20 cellular contexts compared by ENCODE assay signal in genomic region chr11:115145316-115145715, GRCh38.
DNase-seq lines count a peak whose midpoint lies in the region; ATAC-seq, FAIRE-seq and TF ChIP-seq lines count a peak whose summit lies in the region.
"Had no signal": no experiment of that assay in that cellular context is flagged by ENCODE, and none has a peak within 500 bp of the region (broad histone marks: within the 10 kb centered on the region; RNA-seq: fewer than 3 reads in every experiment).

No MANE protein-coding gene starts in this region.

- no peak for TF ChIP-seq POLR2A in gastrocnemius medialis (IDR thresholded peaks at IDR 0.05)

- no peak overlapping the region for H3K27ac ChIP-seq in kidney (ENCODE audit: low read depth in 2 of 2, low read length in 2 of 2)
- H3K27ac ChIP-seq in gastrocnemius medialis: no peak overlapping the region
- H3K27ac ChIP-seq: HL-60, PC-9, SJCRH30 had no signal

- H3K4me1 ChIP-seq in kidney (ENCODE audit: control insufficient read depth in 1 of 2, insufficient read depth in 1 of 2, low read depth in 1 of 2, low read length in 2 of 2) (no peaks in the 10 kb centered on the region), gastrocnemius medialis (peaks cover 0 to 7% of the 10 kb centered on the region in 2 donors)
- H3K4me1 ChIP-seq: Caco-2, SJCRH30 had no signal

- no peak for ATAC-seq in gastrocnemius medialis

- H3K4me3 ChIP-seq in kidney (ENCODE audit: low read length in 2 of 2) (no peak overlapping the region), MG63 (no peak overlapping the region), gastrocnemius medialis (no peak overlapping the region)
- H3K4me3 ChIP-seq: PC-9, SJCRH30 had no signal

- intact Hi-C loops in kidney (cut with DNase I) (no loop called here), gastrocnemius medialis (cut with DNase I; ENCODE audit: low total_unique reads) (no loop called here)

- H3K9ac ChIP-seq in kidney (ENCODE audit: low read length in 2 of 2): no peak overlapping the region

- in situ Hi-C loops in gastrocnemius medialis (cut with MboI; ENCODE audit: low sequenced_read_pairs in 4 of 4): no loop called here

- DNase-seq in DMS153 (lab: John Stamatoyannopoulos, UW) (peak; percentile 31), DMS79 (lab: John Stamatoyannopoulos, UW) (peak; percentile 57), NCI-H2029 treated with DMSO at 0.1 percent for 48 hours (lab: John Stamatoyannopoulos, UW) (peak; percentile 48), kidney (peak; percentile 40), MV-4-11 (lab: John Stamatoyannopoulos, UW) (no peak), MG63 (no peak), gastrocnemius medialis (no peak)
- DNase-seq: ACHN, AML-193, Caco-2, DND-41, H7, NCI-H1930, NCI-H226, NCI-H774, PC-9, SJCRH30 had no signal

- TF ChIP-seq CTCF in kidney (IDR thresholded peaks at IDR 0.05; ENCODE audit: borderline replicate concordance, extremely low read depth, insufficient read depth) (no peak), gastrocnemius medialis (IDR thresholded peaks at IDR 0.05 in 4 of 5, conservative IDR thresholded peaks at IDR 0.05 in 1 of 5) (no peak)

- H3K36me3 ChIP-seq in kidney (ENCODE audit: control insufficient read depth in 1 of 2, insufficient read depth in 2 of 2, low read length in 2 of 2) (no peaks in the 10 kb centered on the region), MG63 (no peaks in the 10 kb centered on the region), gastrocnemius medialis (no peaks in the 10 kb centered on the region)
- H3K36me3 ChIP-seq: SJCRH30 had no signal

- no peaks in the 10 kb centered on the region for H3K9me3 ChIP-seq in kidney (ENCODE audit: control insufficient read depth in 1 of 2, low read length in 2 of 2)
- H3K9me3 ChIP-seq in MG63: no peaks in the 10 kb centered on the region
- no peaks in the 10 kb centered on the region for H3K9me3 ChIP-seq in gastrocnemius medialis
- H3K9me3 ChIP-seq: SJCRH30 had no signal

- no peak for FAIRE-seq in kidney (lab: Jason Lieb, UNC)
- FAIRE-seq: G401.6, HTR-8/SVneo had no signal

- H3K27me3 ChIP-seq in MG63 (no peaks in the 10 kb centered on the region), gastrocnemius medialis (no peaks in the 10 kb centered on the region)
- H3K27me3 ChIP-seq: SJCRH30 had no signal

Comparison
In these comparisons a context has a peak if more than half of its experiments do, and no peak if none do; other contexts are left out.
1. DNase-seq: peak in DMS153 (single experiment), DMS79 (single experiment), NCI-H2029 treated with DMSO at 0.1 percent for 48 hours (single experiment) and kidney (single experiment); none in MV-4-11 (single experiment), MG63 (single experiment) and gastrocnemius medialis (0 of 2).